Comparison of ENCODE assay signal across 8 cellular contexts in the genomic region with DNA sequence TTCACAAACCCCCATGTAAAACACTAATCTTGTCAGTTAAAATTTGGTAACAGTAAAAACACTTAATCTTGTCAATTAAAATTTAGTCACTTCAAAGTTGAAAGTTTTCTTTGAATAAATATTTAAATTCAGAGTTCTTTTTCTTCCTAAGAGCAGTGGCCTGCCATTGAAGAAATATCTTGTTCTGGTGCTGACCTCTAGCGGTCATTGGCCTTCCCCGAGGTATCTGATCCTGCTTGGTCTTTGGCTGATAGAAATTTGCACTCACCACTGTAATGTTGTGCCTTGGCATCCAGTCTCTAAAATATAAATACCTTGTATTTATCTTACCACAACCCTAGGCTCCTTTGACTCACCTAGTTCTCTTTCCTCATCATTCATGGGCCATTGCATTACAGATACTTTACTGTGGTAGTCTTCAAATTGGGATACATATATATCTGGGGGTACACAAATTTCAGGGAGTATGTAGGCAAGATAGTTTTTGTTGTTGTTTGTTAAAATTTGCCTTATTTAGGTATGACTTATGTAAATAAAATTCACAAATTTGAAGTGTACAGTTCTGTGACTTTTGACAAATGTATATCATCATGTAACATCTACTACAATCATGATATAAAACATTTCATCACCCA. TPM values are rescaled to one million over a fixed set of nuclear protein-coding genes. Genes with fewer than 3 reads are reported as not detected.
DNase-seq lines count a peak whose midpoint lies in the region; ATAC-seq and TF ChIP-seq lines count a peak whose summit lies in the region.

No MANE protein-coding gene starts in this region.

- no peak overlapping the region for H2AFZ ChIP-seq in OCI-LY7 (ENCODE audit: low read length)

- 0% methylated on average over 2 of the region's 2 CpGs for WGBS in esophagus muscularis mucosa

- H3K27me3 ChIP-seq in esophagus muscularis mucosa = no peaks in the 10 kb centered on the region

- peak; percentile 62 for ATAC-seq in GM18858 (IDR thresholded peaks at IDR 0.05; ENCODE audit: unreplicated experiment)
- ATAC-seq in natural killer cell treated with Interleukin-12 subunit alpha and Interleukin-12 subunit beta and Interleukin-15 and Interleukin-18, amount 100 ng/mL, for 72 hours = peak; percentile 80 to 82

- no peaks in the 10 kb centered on the region for H3K36me3 Mint-ChIP-seq in natural killer cell treated with Interleukin-12 subunit alpha and Interleukin-12 subunit beta and Interleukin-15 and Interleukin-18, amount 100 ng/mL, for 72 hours

- intact Hi-C loops in OCI-LY7 (cut with micrococcal nuclease; ENCODE audit: unreplicated experiment) = loop anchor here (1.0 to 2.0 kb wide), 3 partner anchors 72 to 172 kb away; no protein-coding TSS in a partner anchor
- intact Hi-C loops in esophagus muscularis mucosa (cut with DNase I) = loop anchor here (1.0 kb wide), 1 partner anchor 72 kb away; no protein-coding TSS in a partner anchor

- peaks cover 0 to 4% of the 10 kb centered on the region in 2 donors for H3K4me1 Mint-ChIP-seq in natural killer cell treated with Interleukin-12 subunit alpha and Interleukin-12 subunit beta and Interleukin-15 and Interleukin-18, amount 100 ng/mL, for 72 hours (ENCODE audit: low read depth in 2 of 2)

- H3K4me3 ChIP-seq in OCI-LY7 (ENCODE audit: low read depth, low read length, poor library complexity, severe bottlenecking) (no peak overlapping the region), esophagus muscularis mucosa (no peak overlapping the region)

- no peaks in the 10 kb centered on the region for H3K9me2 ChIP-seq in OCI-LY7 (ENCODE audit: insufficient read depth, low read length)

- CTCF ChIA-PET in OCI-LY7 (lab: Charles Lee; ENCODE audit: unreplicated experiment) = no interaction called here

- TF ChIP-seq EP300 in esophagus muscularis mucosa (IDR thresholded peaks at IDR 0.05) = no peak

- no peak overlapping the region for H3K27ac ChIP-seq in OCI-LY7 (ENCODE audit: low read depth, low read length, poor library complexity, severe bottlenecking)
- H3K27ac ChIP-seq in esophagus muscularis mucosa (replicated peaks in 1 of 4) = no peak overlapping the region

- H3K36me3 ChIP-seq in OCI-LY7 (ENCODE audit: insufficient read depth, low read length) = no peaks in the 10 kb centered on the region
- no peaks in the 10 kb centered on the region for H3K36me3 ChIP-seq in esophagus muscularis mucosa

- no peaks in the 10 kb centered on the region for H3K9me3 Mint-ChIP-seq in natural killer cell treated with Interleukin-12 subunit alpha and Interleukin-12 subunit beta and Interleukin-15 and Interleukin-18, amount 100 ng/mL, for 72 hours

- peak; percentile 91 for TF ChIP-seq CTCF in AG09319 (IDR thresholded peaks at IDR 0.05; ENCODE audit: low read depth, low read length)
- peak; percentile 96 for TF ChIP-seq CTCF in OCI-LY7 (conservative IDR thresholded peaks at IDR 0.05; ENCODE audit: low read length)
- TF ChIP-seq CTCF in esophagus muscularis mucosa (IDR thresholded peaks at IDR 0.05) = peak; percentile 82 to 89 (median 83)

- no peaks in the 10 kb centered on the region for H4K20me1 ChIP-seq in OCI-LY7 (ENCODE audit: insufficient read depth, low read length)

- TF ChIP-seq POLR2A in esophagus muscularis mucosa (IDR thresholded peaks at IDR 0.05; ENCODE audit: low read depth) = no peak

- BruUV-seq in OCI-LY7 (replicated peaks; lab: Mats Ljungman, UMichigan) = no TSS peak

- no peaks in the 10 kb centered on the region for H3K4me1 ChIP-seq in OCI-LY7 (ENCODE audit: insufficient read depth, low read length, poor library complexity, severe bottlenecking)
- no peaks in the 10 kb centered on the region for H3K4me1 ChIP-seq in esophagus muscularis mucosa

- DNase-seq in AG09319 (ENCODE audit: extremely low read depth, low read depth) = peak; percentile 47
- peak; percentile 58 for DNase-seq in HPDE6-E6E7 (ENCODE audit: extremely low spot score)
- DNase-seq in OCI-LY7 (ENCODE audit: low spot score) = peak; percentile 72
- peak; percentile 60 for DNase-seq in activated T-cell treated with anti-CD3 and anti-CD28 coated beads for 1 hour (ENCODE audit: low read depth)
- DNase-seq in esophagus muscularis mucosa (ENCODE audit: extremely low spot score) = no peak
- peak; percentile 63 for DNase-seq in natural killer cell treated with Interleukin-12 subunit alpha and Interleukin-12 subunit beta and Interleukin-15 and Interleukin-18, amount 100 ng/mL, for 72 hours (ENCODE audit: low spot score)
- peak; percentile 59 for DNase-seq in stimulated activated naive CD4-positive, alpha-beta T cell treated with Interleukin-2 at 50 U/mL for 16 hours (lab: John Stamatoyannopoulos, UW)

- POLR2A ChIA-PET in OCI-LY7 (lab: Charles Lee) = no interaction called here

- no peak overlapping the region for H3K27ac Mint-ChIP-seq in natural killer cell treated with Interleukin-12 subunit alpha and Interleukin-12 subunit beta and Interleukin-15 and Interleukin-18, amount 100 ng/mL, for 72 hours

- no peak overlapping the region for H3K4me3 Mint-ChIP-seq in natural killer cell treated with Interleukin-12 subunit alpha and Interleukin-12 subunit beta and Interleukin-15 and Interleukin-18, amount 100 ng/mL, for 72 hours

- no peaks in the 10 kb centered on the region for H3K27me3 Mint-ChIP-seq in natural killer cell treated with Interleukin-12 subunit alpha and Interleukin-12 subunit beta and Interleukin-15 and Interleukin-18, amount 100 ng/mL, for 72 hours

- no peak overlapping the region for H3K4me2 ChIP-seq in OCI-LY7 (ENCODE audit: low read length)

- H3K9me3 ChIP-seq in OCI-LY7 (ENCODE audit: low read length) = no peaks in the 10 kb centered on the region
- H3K9me3 ChIP-seq in esophagus muscularis mucosa = no peaks in the 10 kb centered on the region

- H3K79me2 ChIP-seq in OCI-LY7 (ENCODE audit: insufficient read depth, low read depth, low read length) = no peaks in the 10 kb centered on the region

RNA-seq across cellular contexts. Expression of a gene that starts 6.7 kb away (rescaled TPM):
- not detected in 2 replicates for total RNA-seq in OCI-LY7 (2014; rRNA removed; shearing (Covaris generic))
- total RNA-seq in OCI-LY7 (2022) (not detected in 2 replicates), esophagus muscularis mucosa (10 to 100 TPM in 1 of 4 donors, 1 to 10 TPM in 3; 5.8 to 17.8 (median 8.9) TPM)
- 1 to 10 TPM in 1 of 2 donors, not detected in 1; 5.4 TPM for total RNA-seq in natural killer cell treated with Interleukin-12 subunit alpha and Interleukin-12 subunit beta and Interleukin-15 and Interleukin-18, amount 100 ng/mL, for 72 hours

RNA-seq across cellular contexts. Expression of a gene that starts 31.9 kb away (rescaled TPM):
- total RNA-seq in OCI-LY7 (2014; rRNA removed; shearing (Covaris generic)) = not detected in 2 replicates
- total RNA-seq in OCI-LY7 (2022) = 0.40 TPM in 1 of 2 replicates, not detected in the other
- total RNA-seq in esophagus muscularis mucosa = not detected
- total RNA-seq in natural killer cell treated with Interleukin-12 subunit alpha and Interleukin-12 subunit beta and Interleukin-15 and Interleukin-18, amount 100 ng/mL, for 72 hours = 1 to 10 TPM in 1 of 2 donors, not detected in 1; 2.5 TPM

RNA-seq across cellular contexts. Expression of a gene that starts 44.5 kb away (rescaled TPM):
- not detected in 2 replicates for total RNA-seq in OCI-LY7 (2014; rRNA removed; shearing (Covaris generic))
- total RNA-seq in OCI-LY7 (2022) = not detected in 2 replicates
- total RNA-seq in esophagus muscularis mucosa = under 1 TPM in 1 of 4 donors, not detected in 3; 0.50 TPM
- 100 to 1,000 TPM in 1 of 2 donors, 1 to 10 TPM in 1; 2.0 to 117 TPM for total RNA-seq in natural killer cell treated with Interleukin-12 subunit alpha and Interleukin-12 subunit beta and Interleukin-15 and Interleukin-18, amount 100 ng/mL, for 72 hours
